In the genomic region with DNA sequence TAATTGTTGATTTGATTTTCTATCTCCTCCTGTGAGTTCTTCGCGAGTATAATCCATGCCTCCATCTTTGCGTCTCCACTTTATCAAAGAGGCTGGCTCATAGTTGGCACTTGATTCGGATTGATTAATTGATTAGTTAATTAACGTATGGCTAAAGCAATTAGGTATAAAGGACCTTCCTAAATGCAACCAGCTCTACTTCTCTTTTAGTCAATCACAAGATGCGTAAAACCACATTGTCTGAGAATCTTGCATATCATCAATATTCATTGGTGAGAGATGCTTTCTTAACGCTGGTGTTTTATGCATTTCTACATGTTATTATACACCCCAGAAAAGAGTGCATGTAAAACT, we compare ENCODE assay signal across 15 cellular contexts. TPM values are rescaled to one million over a fixed set of nuclear protein-coding genes. Genes with fewer than 3 reads are reported as not detected.
DNase-seq lines count a peak whose midpoint lies in the region; ATAC-seq, FAIRE-seq and TF ChIP-seq lines count a peak whose summit lies in the region.
"Had no signal": no experiment of that assay in that cellular context is flagged by ENCODE, and none has a peak within 500 bp of the region (broad histone marks: within the 10 kb centered on the region; RNA-seq: fewer than 3 reads in every experiment).

No MANE protein-coding gene starts in this region.

- H3K79me2 ChIP-seq in fibroblast of lung (ENCODE audit: control insufficient read depth, insufficient read depth, low read length) (no peaks in the 10 kb centered on the region), smooth muscle cell (ENCODE audit: low read depth) (no peaks in the 10 kb centered on the region)

- H3K27ac Mint-ChIP-seq in activated naive CD4-positive, alpha-beta T cell treated with anti-CD3 and anti-CD28 coated beads, Interleukin-2, amount 50 U/mL, for 72 hours, result no peak overlapping the region

- H3K27me3 ChIP-seq in RWPE2 (ENCODE audit: insufficient read depth, poor library complexity, severe bottlenecking) (no peaks in the 10 kb centered on the region), fibroblast of lung (ENCODE audit: control insufficient read depth, insufficient read depth, low read length) (no peaks in the 10 kb centered on the region), smooth muscle cell (ENCODE audit: low read depth) (no peaks in the 10 kb centered on the region)
- H3K27me3 ChIP-seq: BLaER1 treated with 17β-estradiol and CSF1 and Interleukin-3, amounts not matched to agents 10 nM and 100 nM had no signal

- no peak for ATAC-seq in RWPE2 (ENCODE audit: low read depth)
- ATAC-seq in activated naive CD4-positive, alpha-beta T cell treated with anti-CD3 and anti-CD28 coated beads, Interleukin-2, amount 50 U/mL, for 72 hours, result no peak

- no peak for FAIRE-seq in GM12892 (lab: Jason Lieb, UNC)

- TF ChIP-seq CTCF in HEK293 (tag by site-specific recombination; IDR thresholded peaks at IDR 0.05), result no peak
- no peak for TF ChIP-seq CTCF in RWPE2 (IDR thresholded peaks at IDR 0.05; ENCODE audit: poor library complexity, severe bottlenecking)
- no peak for TF ChIP-seq CTCF in fibroblast of lung (conservative IDR thresholded peaks at IDR 0.05 in 1 of 2, IDR thresholded peaks at IDR 0.05 in 1 of 2; ENCODE audit: low read depth in 1 of 2, low read length in 2 of 2)
- no peak for TF ChIP-seq CTCF in smooth muscle cell (IDR thresholded peaks at IDR 0.05; ENCODE audit: borderline replicate concordance, insufficient read depth, poor library complexity, severe bottlenecking)

- peak overlapping the region; percentile 37 for H3K4me2 ChIP-seq in fibroblast of lung (ENCODE audit: extremely low read depth, insufficient read depth, low read length)
- H3K4me2 ChIP-seq in smooth muscle cell, result peak overlapping the region; percentile 78
- H3K4me2 ChIP-seq: BLaER1 treated with 17β-estradiol and CSF1 and Interleukin-3, amounts not matched to agents 10 nM and 100 nM had no signal

- H3K4me1 ChIP-seq in HEK293 (ENCODE audit: control insufficient read depth, insufficient read depth, low read length) (peaks cover 2% of the 10 kb centered on the region), RWPE2 (ENCODE audit: insufficient read depth, poor library complexity, severe bottlenecking) (peaks cover 61% of the 10 kb centered on the region), fibroblast of lung (ENCODE audit: control insufficient read depth, extremely low read depth, insufficient read depth, low read length) (peaks cover 39% of the 10 kb centered on the region), smooth muscle cell (ENCODE audit: low read depth) (peaks cover 7% of the 10 kb centered on the region)
- H3K4me1 ChIP-seq: BLaER1 treated with 17β-estradiol and CSF1 and Interleukin-3, amounts not matched to agents 10 nM and 100 nM had no signal

- WGBS in smooth muscle cell (ENCODE audit: low lambda C conversion rate), result 52% methylated on average over 7 of the region's 7 CpGs

- H4K20me1 ChIP-seq in fibroblast of lung (ENCODE audit: control insufficient read depth, extremely low read depth, insufficient read depth, low read length) (no peaks in the 10 kb centered on the region), smooth muscle cell (ENCODE audit: low read depth) (no peaks in the 10 kb centered on the region)
- H4K20me1 ChIP-seq: BLaER1 treated with 17β-estradiol and CSF1 and Interleukin-3, amounts not matched to agents 10 nM and 100 nM had no signal

- no peak overlapping the region for H3K9ac ChIP-seq in fibroblast of lung (ENCODE audit: insufficient read depth, low read length)
- peak overlapping the region; percentile 53 for H3K9ac ChIP-seq in smooth muscle cell (ENCODE audit: low read depth)
- H3K9ac ChIP-seq: BLaER1 treated with 17β-estradiol and CSF1 and Interleukin-3, amounts not matched to agents 10 nM and 100 nM had no signal

- peaks cover 0 to 8% of the 10 kb centered on the region in 2 donors for H3K36me3 Mint-ChIP-seq in activated naive CD4-positive, alpha-beta T cell treated with anti-CD3 and anti-CD28 coated beads, Interleukin-2, amount 50 U/mL, for 72 hours

- peaks cover 0 to 9% of the 10 kb centered on the region in 2 donors for H3K9me3 Mint-ChIP-seq in activated naive CD4-positive, alpha-beta T cell treated with anti-CD3 and anti-CD28 coated beads, Interleukin-2, amount 50 U/mL, for 72 hours

- H3K9me3 ChIP-seq in HEK293 (ENCODE audit: control insufficient read depth, insufficient read depth, low read depth, low read length), result no peaks in the 10 kb centered on the region; the same call in 1 of the 2 replicates
- no peaks in the 10 kb centered on the region for H3K9me3 ChIP-seq in RWPE2 (ENCODE audit: severe bottlenecking)
- no peaks in the 10 kb centered on the region for H3K9me3 ChIP-seq in fibroblast of lung (ENCODE audit: control insufficient read depth, insufficient read depth, low read depth, low read length)
- H3K9me3 ChIP-seq in smooth muscle cell (replicated peaks; ENCODE audit: low read depth), result no peaks in the 10 kb centered on the region
- H3K9me3 ChIP-seq: BLaER1 treated with 17β-estradiol and CSF1 and Interleukin-3, amounts not matched to agents 10 nM and 100 nM; HAP-1 had no signal

- no peak for TF ChIP-seq POLR2A in GM12892 (IDR thresholded peaks at IDR 0.05; ENCODE audit: low read depth, low read length)

- peaks cover 15% of the 10 kb centered on the region for H3F3A ChIP-seq in smooth muscle cell (ENCODE audit: low read depth)

- DNase-seq in RWPE2 (ENCODE audit: low spot score) (no peak), fibroblast of lung (ENCODE audit: low read depth in 2 of 2) (no peak), smooth muscle cell (lab: John Stamatoyannopoulos, UW; ENCODE audit: unreplicated experiment) (no peak), HPDE6-E6E7 (ENCODE audit: extremely low spot score) (no peak), GM12892 (ENCODE audit: insufficient read length) (no peak)
- DNase-seq in activated naive CD4-positive, alpha-beta T cell treated with anti-CD3 and anti-CD28 coated beads, Interleukin-2, amount 50 U/mL, for 72 hours (ENCODE audit: low spot score in 2 of 2), result no peak
- DNase-seq: DMS153, NCI-H1092 treated with DMSO at 0.1 percent for 48 hours, NCI-H1694, NCI-H446, NCI-H748 treated with DMSO at 0.1 percent for 48 hours, SIG-M5 had no signal

- H3K27ac ChIP-seq in HEK293 (ENCODE audit: extremely low read depth, low read depth, low read length), result no peak overlapping the region
- H3K27ac ChIP-seq in RWPE2 (ENCODE audit: poor library complexity, severe bottlenecking), result peak overlapping the region; percentile 97
- H3K27ac ChIP-seq in fibroblast of lung (ENCODE audit: insufficient read depth, low read length), result peak overlapping the region; percentile 0
- H3K27ac ChIP-seq in smooth muscle cell (ENCODE audit: low read depth), result peak overlapping the region; percentile 89
- H3K27ac ChIP-seq: BLaER1 treated with 17β-estradiol and CSF1 and Interleukin-3, amounts not matched to agents 10 nM and 100 nM had no signal

- POLR2A ChIA-PET in HEK293 (lab: Yijun Ruan, JAX), result interaction anchor here (0.9 to 1.8 kb wide), 4 partner anchors 10 to 63 kb away, joined by 3 to 9 read pairs (median 5); a partner anchor contains a TSS

- H3K36me3 ChIP-seq in HEK293 (ENCODE audit: control insufficient read depth in 2 of 2, insufficient read depth in 1 of 2, low read length in 2 of 2) (no peaks in the 10 kb centered on the region), RWPE2 (ENCODE audit: low read depth) (no peaks in the 10 kb centered on the region), fibroblast of lung (ENCODE audit: control insufficient read depth, insufficient read depth, low read length) (no peaks in the 10 kb centered on the region), smooth muscle cell (ENCODE audit: low read depth) (no peaks in the 10 kb centered on the region)
- H3K36me3 ChIP-seq: BLaER1 treated with 17β-estradiol and CSF1 and Interleukin-3, amounts not matched to agents 10 nM and 100 nM; HAP-1 had no signal

- H2AFZ ChIP-seq in fibroblast of lung (ENCODE audit: low read length) (no peak overlapping the region), smooth muscle cell (ENCODE audit: low read depth) (no peak overlapping the region)

- no peak overlapping the region for H3K4me3 ChIP-seq in HEK293 (ENCODE audit: low read depth, low read length)
- H3K4me3 ChIP-seq in RWPE2 (ENCODE audit: severe bottlenecking), result no peak overlapping the region
- H3K4me3 ChIP-seq in fibroblast of lung (replicated peaks in 1 of 4; ENCODE audit: control extremely low read depth in 1 of 4, insufficient read depth in 1 of 4, low read depth in 3 of 4, low read length in 4 of 4), result no peak overlapping the region
- no peak overlapping the region for H3K4me3 ChIP-seq in smooth muscle cell
- H3K4me3 ChIP-seq: BLaER1 treated with 17β-estradiol and CSF1 and Interleukin-3, amounts not matched to agents 10 nM and 100 nM; HAP-1 had no signal

- CTCF ChIA-PET in HEK293 (lab: Yijun Ruan, JAX), result interaction anchor here (0.8 kb wide), 1 partner anchor 67 kb away, joined by 3 read pairs; no protein-coding TSS in a partner anchor

TF ChIP-seq in HEK293, 187 proteins besides CTCF, POLR2A, EP300 and RAD21:
- TF ChIP-seq REPIN1 (tag by site-specific recombination; IDR thresholded peaks at IDR 0.05; ENCODE audit: low read depth), result no peak
- no peak for TF ChIP-seq ZNF19 (tag by site-specific recombination; IDR thresholded peaks at IDR 0.05; ENCODE audit: low read depth)
- TF ChIP-seq ZNF629 (tag by site-specific recombination; IDR thresholded peaks at IDR 0.05), result 0 out of 2 replicates have a peak, but pooled peaks have one; percentile 6
- TF ChIP-seq SP7 (tag by site-specific recombination; IDR thresholded peaks at IDR 0.05), result 0 out of 2 replicates have a peak, but pooled peaks have one; percentile 2
TF ChIP-seq in HEK293: peak in this region for 2.

RNA-seq across cellular contexts. Expression of a gene that starts 56.4 kb away (rescaled TPM):
- total RNA-seq in fibroblast of lung, result 9.2 and 15.7 TPM in 2 replicates
- 66.5 and 130 TPM in 2 replicates for polyA plus RNA-seq in fibroblast of lung
- 124 and 286 TPM in 2 replicates for polyA plus RNA-seq in fibroblast of lung (2012)
- polyA minus RNA-seq in fibroblast of lung (ENCODE audit: low replicate concordance), result 78.0 and 158 TPM in 2 replicates
- 4.5 and 9.8 TPM in 2 replicates for total RNA-seq in smooth muscle cell
- 4.7 and 11.3 TPM in 2 replicates for polyA plus RNA-seq in smooth muscle cell
- 0.70 TPM for polyA plus RNA-seq in GM12892 (2012; ENCODE audit: missing spikeins)
- total RNA-seq in activated naive CD4-positive, alpha-beta T cell treated with anti-CD3 and anti-CD28 coated beads, Interleukin-2, amount 50 U/mL, for 72 hours, result not detected
